Comparison of ENCODE assay signal across 8 cellular contexts in genomic region chr5:172707285-172708182, GRCh38.
A peak's percentile ranks its signal among the peaks of the same experiment; 100 is the strongest.
DNase-seq lines count a peak whose midpoint lies in the region; ATAC-seq, FAIRE-seq and TF ChIP-seq lines count a peak whose summit lies in the region.

No MANE protein-coding gene starts in this region.

- H2AFZ ChIP-seq in OCI-LY7 (ENCODE audit: low read length) (no peak overlapping the region), endothelial cell of umbilical vein (ENCODE audit: low read depth, low read length) (peak overlapping the region; percentile 35), osteoblast (ENCODE audit: low read length) (peak overlapping the region; percentile 41)

- H3K79me2 ChIP-seq in OCI-LY7 (ENCODE audit: insufficient read depth, low read depth, low read length) (no peaks in the 10 kb centered on the region), endothelial cell of umbilical vein (ENCODE audit: control insufficient read depth, insufficient read depth, low read length) (no peaks in the 10 kb centered on the region), osteoblast (ENCODE audit: insufficient read depth, low read length) (no peaks in the 10 kb centered on the region)

- TF ChIP-seq CTCF in BJ (IDR thresholded peaks at IDR 0.05; ENCODE audit: insufficient read depth, low read depth, low read length) (peak; percentile 82), OCI-LY7 (conservative IDR thresholded peaks at IDR 0.05; ENCODE audit: low read length) (peak; percentile 77), endothelial cell of umbilical vein (IDR thresholded peaks at IDR 0.05; ENCODE audit: extremely low read depth in 1 of 2, insufficient read depth in 1 of 2, low read depth in 1 of 2, low read length in 2 of 2) (peak; percentile 61 to 64), osteoblast (IDR thresholded peaks at IDR 0.05; ENCODE audit: extremely low read depth, low read depth, low read length) (peak; percentile 66)

- DNase-seq in BJ (ENCODE audit: low read depth) (no peak), H4 (ENCODE audit: low spot score) (peak; percentile 75), OCI-LY7 (ENCODE audit: low spot score) (peak; percentile 57), endothelial cell of umbilical vein (ENCODE audit: low read depth, low spot score) (peak; percentile 62), osteoblast (ENCODE audit: insufficient read length, low spot score, missing footprints) (peak; percentile 86)

- POLR2A ChIA-PET in BJ (lab: Charles Lee) (no interaction called here), OCI-LY7 (lab: Charles Lee) (interaction anchor here (0.5 to 1.2 kb wide), 3 partner anchors 10 to 254 kb away, joined by 3 to 4 read pairs (median 3); partner anchors contain the start of gene RPL26L1), endothelial cell of umbilical vein (lab: Charles Lee) (interaction anchor here (1.0 kb wide), 1 partner anchor 252 kb away, joined by 3 read pairs; the partner anchor contains the start of gene RPL26L1)

- CTCF ChIA-PET in BJ (lab: Yijun Ruan, JAX), result interaction anchor here (0.6 to 11.4 kb wide), 32 partner anchors 9 to 1610 kb away, joined by 3 to 441 read pairs (median 4); partner anchors contain the start of gene BNIP1
- CTCF ChIA-PET in OCI-LY7 (lab: Charles Lee; ENCODE audit: unreplicated experiment), result interaction anchor here (0.6 to 1.0 kb wide), 3 partner anchors 9 to 287 kb away, joined by 3 to 7 read pairs (median 3); no protein-coding TSS in a partner anchor
- CTCF ChIA-PET in endothelial cell of umbilical vein (lab: Charles Lee), result interaction anchor here (0.6 to 11.2 kb wide), 61 partner anchors 8 to 1604 kb away, joined by 3 to 413 read pairs (median 4); partner anchors contain the start of genes ATP6V0E1, BNIP1, BOD1 and STC2

- ATAC-seq in HG02884 (IDR thresholded peaks at IDR 0.05; ENCODE audit: unreplicated experiment) (no peak), HG03442 (IDR thresholded peaks at IDR 0.05; ENCODE audit: unreplicated experiment) (no peak), HG02588 (IDR thresholded peaks at IDR 0.05; ENCODE audit: unreplicated experiment) (no peak)

- no peaks in the 10 kb centered on the region for H3K9me2 ChIP-seq in OCI-LY7 (ENCODE audit: insufficient read depth, low read length)

- no peak for TF ChIP-seq POLR2A in endothelial cell of umbilical vein (IDR thresholded peaks at IDR 0.05; ENCODE audit: low read depth, low read length)

- H3K4me3 ChIP-seq in BJ (ENCODE audit: low read depth, low read length) (no peak overlapping the region), OCI-LY7 (ENCODE audit: low read depth, low read length, poor library complexity, severe bottlenecking) (no peak overlapping the region), endothelial cell of umbilical vein (replicated peaks in 1 of 3; ENCODE audit: insufficient read depth in 1 of 3, low read depth in 1 of 3, low read length in 3 of 3) (no peak overlapping the region), osteoblast (ENCODE audit: insufficient read depth, low read length) (no peak overlapping the region)

- BruUV-seq in OCI-LY7 (replicated peaks; lab: Mats Ljungman, UMichigan), result no TSS peak
- BruUV-seq in endothelial cell of umbilical vein (replicated peaks; lab: Mats Ljungman, UMichigan), result no TSS peak

- H3K9me3 ChIP-seq in OCI-LY7 (ENCODE audit: low read length) (no peaks in the 10 kb centered on the region), endothelial cell of umbilical vein (replicated peaks; ENCODE audit: control insufficient read depth, insufficient read depth, low read length) (no peaks in the 10 kb centered on the region), osteoblast (ENCODE audit: low read depth, low read length) (no peaks in the 10 kb centered on the region)

- intact Hi-C loops in OCI-LY7 (cut with micrococcal nuclease; ENCODE audit: unreplicated experiment) (no loop called here), endothelial cell of umbilical vein (cut with micrococcal nuclease) (loop anchor here (1.0 to 2.0 kb wide), 7 partner anchors 275 to 874 kb away; partner anchors contain the start of genes ATP6V0E1, BNIP1 and CREBRF)

- dilution Hi-C loops in endothelial cell of umbilical vein (cut with MboI; ENCODE audit: extremely low pct_ligation_motif_present, low sequenced_read_pairs), result no loop called here

- no peak overlapping the region for H3K9ac ChIP-seq in endothelial cell of umbilical vein (replicated peaks; ENCODE audit: extremely low read depth, insufficient read depth, low read length)

- H3K36me3 ChIP-seq in BJ (ENCODE audit: control insufficient read depth, insufficient read depth, low read length) (no peaks in the 10 kb centered on the region), OCI-LY7 (ENCODE audit: insufficient read depth, low read length) (no peaks in the 10 kb centered on the region), endothelial cell of umbilical vein (ENCODE audit: control insufficient read depth in 2 of 2, extremely low read depth in 1 of 2, insufficient read depth in 2 of 2, low read length in 2 of 2) (no peaks in the 10 kb centered on the region), osteoblast (ENCODE audit: insufficient read depth, low read length) (no peaks in the 10 kb centered on the region)

- H3K4me1 ChIP-seq in OCI-LY7 (ENCODE audit: insufficient read depth, low read length, poor library complexity, severe bottlenecking) (no peaks in the 10 kb centered on the region), endothelial cell of umbilical vein (ENCODE audit: control insufficient read depth, extremely low read depth, insufficient read depth, low read length) (no peaks in the 10 kb centered on the region), osteoblast (ENCODE audit: insufficient read depth, low read length) (peaks cover 3% of the 10 kb centered on the region)

- H3K9me1 ChIP-seq in endothelial cell of umbilical vein (replicated peaks; ENCODE audit: control insufficient read depth, extremely low read depth, insufficient read depth, low read length), result no peaks in the 10 kb centered on the region

- H3K4me2 ChIP-seq in OCI-LY7 (ENCODE audit: low read length) (no peak overlapping the region), endothelial cell of umbilical vein (ENCODE audit: insufficient read depth, low read length) (no peak overlapping the region), osteoblast (ENCODE audit: insufficient read depth, low read length) (peak overlapping the region; percentile 53)

- FAIRE-seq in endothelial cell of umbilical vein (lab: Jason Lieb, UNC), result peak; percentile 67

- no peaks in the 10 kb centered on the region for H4K20me1 ChIP-seq in OCI-LY7 (ENCODE audit: insufficient read depth, low read length)
- no peaks in the 10 kb centered on the region for H4K20me1 ChIP-seq in endothelial cell of umbilical vein (replicated peaks; ENCODE audit: control insufficient read depth, extremely low read depth, insufficient read depth, low read length)
- H4K20me1 ChIP-seq in osteoblast (ENCODE audit: insufficient read depth, low read length), result no peaks in the 10 kb centered on the region

- peaks cover 4% of the 10 kb centered on the region for H3K27me3 ChIP-seq in BJ (ENCODE audit: control insufficient read depth, insufficient read depth, low read length)
- H3K27me3 ChIP-seq in endothelial cell of umbilical vein (ENCODE audit: control insufficient read depth in 2 of 2, insufficient read depth in 2 of 2, low read length in 2 of 2), result no peaks in the 10 kb centered on the region
- H3K27me3 ChIP-seq in osteoblast (ENCODE audit: insufficient read depth, low read length), result peaks cover 4% of the 10 kb centered on the region

- H3K27ac ChIP-seq in OCI-LY7 (ENCODE audit: low read depth, low read length, poor library complexity, severe bottlenecking), result no peak overlapping the region
- no peak overlapping the region for H3K27ac ChIP-seq in endothelial cell of umbilical vein (ENCODE audit: insufficient read depth, low read depth, low read length)
- H3K27ac ChIP-seq in osteoblast (ENCODE audit: low read depth, low read length), result no peak overlapping the region

TF ChIP-seq in endothelial cell of umbilical vein, 7 proteins besides CTCF, POLR2A, EP300 and RAD21:
- TF ChIP-seq MAX (IDR thresholded peaks at IDR 0.05; ENCODE audit: insufficient read depth, insufficient read length) (no peak), POLR2AphosphoS5 (IDR thresholded peaks at IDR 0.05; ENCODE audit: insufficient read depth, low read depth, low read length) (no peak), FOS (IDR thresholded peaks at IDR 0.05; ENCODE audit: borderline replicate concordance, insufficient read depth, low read length) (no peak), JUN (IDR thresholded peaks at IDR 0.05; ENCODE audit: borderline replicate concordance, insufficient read depth, insufficient read length, low read depth) (no peak)
